In the genomic region with DNA sequence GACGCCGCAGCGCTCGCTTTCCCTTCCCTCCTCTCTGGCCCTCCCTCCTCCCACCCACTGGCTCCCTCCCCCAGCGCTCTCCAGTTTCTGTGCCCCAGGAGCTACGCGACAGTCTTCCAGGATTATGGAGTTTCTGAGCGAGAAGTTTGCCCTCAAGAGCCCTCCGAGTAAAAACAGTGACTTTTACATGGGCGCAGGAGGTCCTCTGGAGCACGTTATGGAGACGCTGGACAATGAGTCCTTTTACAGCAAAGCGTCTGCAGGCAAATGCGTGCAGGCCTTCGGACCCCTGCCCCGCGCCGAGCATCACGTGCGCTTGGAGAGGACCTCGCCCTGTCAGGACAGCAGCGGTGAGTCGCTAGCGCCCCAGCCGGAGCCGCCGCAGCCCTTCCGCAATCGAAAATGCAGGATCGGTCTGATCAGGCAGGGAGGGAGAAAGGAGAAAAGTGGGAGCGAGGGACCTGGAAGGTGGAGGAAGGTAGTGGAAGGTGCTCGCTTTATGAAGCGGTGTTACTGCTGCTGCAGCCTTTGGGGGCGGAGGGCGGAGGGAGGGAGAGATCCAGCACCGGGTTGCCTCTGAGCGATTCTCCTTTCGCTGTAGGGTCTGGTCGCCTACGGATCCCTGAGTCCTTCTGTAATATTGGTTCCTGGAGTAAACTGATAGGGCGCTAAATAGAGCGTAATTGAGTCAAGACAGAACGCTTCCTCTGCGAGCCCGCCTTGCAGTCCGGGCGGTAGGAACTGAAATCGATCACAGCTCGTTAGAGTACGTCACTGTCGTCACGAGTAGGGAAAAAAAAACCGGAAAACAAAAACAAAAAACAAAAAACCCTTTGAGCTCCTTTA, we compare ENCODE assay signal across 8 cellular contexts. TPM values are rescaled to one million over a fixed set of nuclear protein-coding genes. Genes with fewer than 3 reads are reported as not detected.
DNase-seq lines count a peak whose midpoint lies in the region; ATAC-seq lines count a peak whose summit lies in the region.

A gene (plus strand): TSS at position 83 of the 846 bp plus-strand sequence. CDS start 42 bp downstream, at position 125.

- in situ Hi-C loops in KBM-7 (cut with MboI; ENCODE audit: low pct_unique_long_range_greater_than_20kb, low sequenced_read_pairs): no loop called here

- POLR2A ChIA-PET in activated naive CD8-positive, alpha-beta T cell treated with anti-CD3 and anti-CD28 coated beads, Interleukin-2, amount 10 ng/mL, durations not matched to agents 7 days and 5 days (lab: Charles Lee): no interaction called here

- H3K4me1 Mint-ChIP-seq in activated T-cell treated with anti-CD3 and anti-CD28 coated beads, Interleukin-2, amount 50 U/mL, for 24 hours (ENCODE audit: low read depth): peaks cover 11% of the 10 kb centered on the region
- H3K4me1 Mint-ChIP-seq in activated naive CD8-positive, alpha-beta T cell treated with anti-CD3 and anti-CD28 coated beads, Interleukin-2, amount 10 ng/mL, durations not matched to agents 7 days and 5 days: peaks cover 8% of the 10 kb centered on the region

- ATAC-seq in activated naive CD8-positive, alpha-beta T cell treated with anti-CD3 and anti-CD28 coated beads, Interleukin-2, amount 10 ng/mL, durations not matched to agents 7 days and 5 days (ENCODE audit: low read depth): no peak

- no peak within 1 kb of the TSS for H3K27ac ChIP-seq in substantia nigra (ENCODE audit: low read depth, low read length, poor library complexity, severe bottlenecking)

- no peak for DNase-seq in activated T-cell treated with anti-CD3 and anti-CD28 coated beads, Interleukin-2, amount 50 U/mL, for 24 hours
- no peak for DNase-seq in activated T-cell treated with anti-CD3 and anti-CD28 coated beads, Interleukin-2, amount 50 U/mL, for 1 hour
- peak; percentile 31 for DNase-seq in KBM-7
- DNase-seq in activated naive CD8-positive, alpha-beta T cell treated with anti-CD3 and anti-CD28 coated beads, Interleukin-2, amount 10 ng/mL, durations not matched to agents 7 days and 5 days: peak; percentile 35
- peak; percentile 53 for DNase-seq in smooth muscle cell of the brain vasculature (ENCODE audit: low read depth, low spot score)
- DNase-seq in substantia nigra (lab: John Stamatoyannopoulos, UW): no peak
- DNase-seq in activated gamma-delta T cell (lab: John Stamatoyannopoulos, UW): no peak

- H3K9me3 Mint-ChIP-seq in activated T-cell treated with anti-CD3 and anti-CD28 coated beads, Interleukin-2, amount 50 U/mL, for 24 hours: no peaks in the 10 kb centered on the region
- H3K9me3 Mint-ChIP-seq in activated naive CD8-positive, alpha-beta T cell treated with anti-CD3 and anti-CD28 coated beads, Interleukin-2, amount 10 ng/mL, durations not matched to agents 7 days and 5 days: peaks cover 1% of the 10 kb centered on the region

- peak within 1 kb of the TSS; percentile 44 for H3K27ac Mint-ChIP-seq in activated T-cell treated with anti-CD3 and anti-CD28 coated beads, Interleukin-2, amount 50 U/mL, for 24 hours
- peak within 1 kb of the TSS; percentile 15 for H3K27ac Mint-ChIP-seq in activated naive CD8-positive, alpha-beta T cell treated with anti-CD3 and anti-CD28 coated beads, Interleukin-2, amount 10 ng/mL, durations not matched to agents 7 days and 5 days

- H3K36me3 Mint-ChIP-seq in activated T-cell treated with anti-CD3 and anti-CD28 coated beads, Interleukin-2, amount 50 U/mL, for 24 hours (ENCODE audit: low read depth): no peaks in the 10 kb centered on the region
- H3K36me3 Mint-ChIP-seq in activated naive CD8-positive, alpha-beta T cell treated with anti-CD3 and anti-CD28 coated beads, Interleukin-2, amount 10 ng/mL, durations not matched to agents 7 days and 5 days: no peaks in the 10 kb centered on the region

- peak within 1 kb of the TSS; percentile 54 for H3K4me3 Mint-ChIP-seq in activated T-cell treated with anti-CD3 and anti-CD28 coated beads, Interleukin-2, amount 50 U/mL, for 24 hours
- peak within 1 kb of the TSS; percentile 58 for H3K4me3 Mint-ChIP-seq in activated naive CD8-positive, alpha-beta T cell treated with anti-CD3 and anti-CD28 coated beads, Interleukin-2, amount 10 ng/mL, durations not matched to agents 7 days and 5 days

- peak within 1 kb of the TSS; percentile 75 for H3K4me3 ChIP-seq in iPS-11a (ENCODE audit: low read depth, low read length)

- peaks cover 64% of the 10 kb centered on the region for H3K27me3 Mint-ChIP-seq in activated T-cell treated with anti-CD3 and anti-CD28 coated beads, Interleukin-2, amount 50 U/mL, for 24 hours
- H3K27me3 Mint-ChIP-seq in activated naive CD8-positive, alpha-beta T cell treated with anti-CD3 and anti-CD28 coated beads, Interleukin-2, amount 10 ng/mL, durations not matched to agents 7 days and 5 days: peaks cover 60% of the 10 kb centered on the region

RNA-seq across cellular contexts. Expression of the gene that starts here (rescaled TPM):
- total RNA-seq in activated naive CD8-positive, alpha-beta T cell treated with anti-CD3 and anti-CD28 coated beads, Interleukin-2, amount 10 ng/mL, durations not matched to agents 7 days and 5 days: not detected

Comparison
In these comparisons a context has a peak if more than half of its experiments do, and no peak if none do; other contexts are left out.
1. Peak in DNase-seq in activated naive CD8-positive, alpha-beta T cell treated with anti-CD3 and anti-CD28 coated beads, Interleukin-2, amount 10 ng/mL, durations not matched to agents 7 days and 5 days; RNA of the gene not detected or under 1 TPM.
2. DNase-seq: peak in KBM-7 (single experiment) and smooth muscle cell of the brain vasculature (single experiment); none in activated T-cell treated with anti-CD3 and anti-CD28 coated beads, Interleukin-2, amount 50 U/mL, for 24 hours (single experiment), activated T-cell treated with anti-CD3 and anti-CD28 coated beads, Interleukin-2, amount 50 U/mL, for 1 hour (single experiment), substantia nigra (0 of 49) and activated gamma-delta T cell (single experiment).